In the genomic region with DNA sequence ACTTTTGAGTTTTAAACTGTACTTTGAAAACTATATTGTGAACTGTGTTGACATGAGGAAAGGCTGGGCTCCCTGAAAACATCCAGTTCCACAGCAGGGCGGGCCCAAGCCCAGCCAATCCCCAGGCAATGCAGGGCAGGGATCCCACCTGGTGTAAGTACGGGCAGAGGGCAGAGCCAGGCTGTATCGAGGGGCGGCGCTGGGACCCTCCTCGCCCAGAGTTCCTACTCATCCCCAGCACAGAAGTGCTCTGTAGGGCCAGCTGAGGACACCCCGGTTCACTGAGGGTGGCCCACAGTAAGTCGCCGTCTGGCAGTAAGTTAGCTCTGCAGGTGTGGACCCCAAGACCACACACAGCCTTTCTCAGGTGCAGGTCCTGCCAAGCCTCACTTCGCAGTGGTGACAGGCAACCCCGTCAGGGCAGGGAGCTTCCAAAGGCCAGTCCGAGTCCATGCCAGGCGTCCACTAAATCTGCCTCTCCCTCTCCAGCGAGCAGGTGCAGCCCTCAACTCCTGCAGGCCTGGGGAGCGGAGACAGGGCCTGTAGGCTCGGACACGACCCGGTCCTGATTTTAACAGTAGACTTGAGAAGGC, we compare ENCODE assay signal across 9 cellular contexts. TPM values are rescaled to one million over a fixed set of nuclear protein-coding genes. Genes with fewer than 3 reads are reported as not detected.
DNase-seq lines count a peak whose midpoint lies in the region; ATAC-seq, FAIRE-seq and TF ChIP-seq lines count a peak whose summit lies in the region.
"Had no signal": no experiment of that assay in that cellular context is flagged by ENCODE, and none has a peak within 500 bp of the region (broad histone marks: within the 10 kb centered on the region; RNA-seq: fewer than 3 reads in every experiment).

No MANE protein-coding gene starts in this region.

- 87 to 96% methylated on average over 18 of the region's 18 CpGs for WGBS in pancreas, 2 donors

- no peaks in the 10 kb centered on the region for H3K27me3 Mint-ChIP-seq in Calu3 (ENCODE audit: unreplicated experiment)
- no peaks in the 10 kb centered on the region for H3K27me3 Mint-ChIP-seq in effector memory CD8-positive, alpha-beta T cell

- peaks cover 12% of the 10 kb centered on the region for H3K27me3 ChIP-seq in NT2/D1 (ENCODE audit: insufficient read depth, insufficient read length)
- H3K27me3 ChIP-seq in pancreas = no peaks in the 10 kb centered on the region

- H3K36me3 Mint-ChIP-seq in Calu3 (ENCODE audit: insufficient read depth, unreplicated experiment) = peaks cover 55% of the 10 kb centered on the region
- H3K36me3 Mint-ChIP-seq in effector memory CD8-positive, alpha-beta T cell (ENCODE audit: insufficient read depth) = peaks cover 18% of the 10 kb centered on the region

- H3K9me3 Mint-ChIP-seq in Calu3 (ENCODE audit: low read depth, unreplicated experiment) = no peaks in the 10 kb centered on the region
- no peaks in the 10 kb centered on the region for H3K9me3 Mint-ChIP-seq in effector memory CD8-positive, alpha-beta T cell

- peak overlapping the region; percentile 34 for H3K27ac Mint-ChIP-seq in Calu3 (ENCODE audit: unreplicated experiment)
- H3K27ac Mint-ChIP-seq in effector memory CD8-positive, alpha-beta T cell = peak overlapping the region; percentile 38 to 66

- no peaks in the 10 kb centered on the region for H3K9me3 ChIP-seq in NT2/D1 (ENCODE audit: insufficient read depth, low read length)
- H3K9me3 ChIP-seq in pancreas = no peaks in the 10 kb centered on the region

- TF ChIP-seq CTCF in Calu3 (IDR thresholded peaks at IDR 0.05; ENCODE audit: unreplicated experiment) = no peak
- no peak for TF ChIP-seq CTCF in pancreas (IDR thresholded peaks at IDR 0.05)
- no peak for TF ChIP-seq CTCF in GM10248 (IDR thresholded peaks at IDR 0.05; ENCODE audit: control extremely low read depth, extremely low read depth, low read depth, missing control alignments)
- no peak for TF ChIP-seq CTCF in omental fat pad (IDR thresholded peaks at IDR 0.05)

- intact Hi-C loops in Calu3 (cut with micrococcal nuclease; ENCODE audit: unreplicated experiment) = loop anchor here (10.0 kb wide), 1 partner anchor 138 kb away; the partner anchor contains the start of gene EPS8L2
- intact Hi-C loops in pancreas (cut with DNase I) = no loop called here

- peak overlapping the region in 3 of 4 donors; percentile 39 to 76 (median 44) for H3K27ac ChIP-seq in pancreas

- H3K36me3 ChIP-seq in NT2/D1 (ENCODE audit: insufficient read depth, insufficient read length, low read length) (peaks cover 37% of the 10 kb centered on the region), pancreas (no peaks in the 10 kb centered on the region)

- POLR2A ChIA-PET in GM10248 (lab: Yijun Ruan, JAX) = no interaction called here

- H3K4me3 ChIP-seq in NT2/D1 (ENCODE audit: insufficient read length, low read depth) (peak overlapping the region; percentile 64), pancreas (peak overlapping the region in 1 of 4 donors; percentile 65)

- H3K4me3 Mint-ChIP-seq in Calu3 (ENCODE audit: low read depth, unreplicated experiment) = peak overlapping the region; percentile 71
- peak overlapping the region; percentile 54 for H3K4me3 Mint-ChIP-seq in effector memory CD8-positive, alpha-beta T cell

- DNase-seq in Calu3 (no peak), NT2/D1 (ENCODE audit: low read depth, low spot score) (no peak), pancreas (peak in 2 of 6 donors; percentile 58 to 74), GM10248 (ENCODE audit: extremely low spot score) (no peak), hepatic stellate cell (ENCODE audit: low spot score) (no peak), omental fat pad (ENCODE audit: low spot score) (no peak), NCI-H2081 (lab: John Stamatoyannopoulos, UW) (no peak)
- DNase-seq in effector memory CD8-positive, alpha-beta T cell = no peak
- DNase-seq: erythroblast had no signal

- H3K4me1 ChIP-seq in NT2/D1 (ENCODE audit: insufficient read depth, insufficient read length) (peaks cover 41% of the 10 kb centered on the region), pancreas (peaks cover 0 to 15% (median 5%) of the 10 kb centered on the region in 3 donors)

- H3K4me1 Mint-ChIP-seq in Calu3 (ENCODE audit: low read depth, unreplicated experiment) = no peaks in the 10 kb centered on the region
- peaks cover 0 to 1% of the 10 kb centered on the region in 2 donors for H3K4me1 Mint-ChIP-seq in effector memory CD8-positive, alpha-beta T cell (ENCODE audit: low read depth in 2 of 2)

- FAIRE-seq in pancreas (lab: Jason Lieb, UNC) = no peak

- ATAC-seq in effector memory CD8-positive, alpha-beta T cell (replicated peaks) = no peak
- ATAC-seq in pancreas (no peak), omental fat pad (ENCODE audit: low FRiP score) (no peak)

- CTCF ChIA-PET in Calu3 (lab: Charles Lee) (no interaction called here), GM10248 (lab: Yijun Ruan, JAX) (interaction anchor here (1.2 to 5.8 kb wide), 2 partner anchors 11 to 48 kb away, joined by 3 to 36 read pairs; no protein-coding TSS in a partner anchor)

- no TSS peak for BruUV-seq in Calu3 (replicated peaks; lab: Mats Ljungman, UMichigan)

- H3K9ac ChIP-seq in NT2/D1 (ENCODE audit: insufficient read length, low read depth) = peak overlapping the region; percentile 90

RNA-seq across cellular contexts. Expression of gene RASSF7, which starts 6.4 kb away (rescaled TPM):
- total RNA-seq in Calu3 (2022) (93.3 and 100 TPM in 2 replicates), pancreas (10 to 100 TPM; 17.6 to 35.7 (median 27.9) TPM), omental fat pad (10 to 100 TPM in 3 of 4 donors, 1 to 10 TPM in 1; 9.1 to 31.8 (median 13.4) TPM)
- 100 to 1,000 TPM; 171 to 253 TPM for polyA plus RNA-seq in pancreas

RNA-seq across cellular contexts. Expression of gene LMNTD2, which starts 6.6 kb away (rescaled TPM):
- total RNA-seq in Calu3 (2022) (7.2 and 7.8 TPM in 2 replicates), pancreas (1 to 10 TPM; 2.7 to 6.9 (median 5.6) TPM), omental fat pad (1 to 10 TPM in 3 of 4 donors, under 1 TPM in 1; 0.95 to 5.5 (median 1.7) TPM)
- 10 to 100 TPM; 10.4 to 24.2 TPM for polyA plus RNA-seq in pancreas

RNA-seq across cellular contexts. Expression of gene PHRF1, which starts 9.1 kb away (rescaled TPM):
- 42.3 and 43.2 TPM in 2 replicates for total RNA-seq in Calu3 (2022)
- total RNA-seq in pancreas = 10 to 100 TPM; 11.2 to 17.2 (median 13.1) TPM
- 10 to 100 TPM; 15.6 to 39.3 TPM for polyA plus RNA-seq in pancreas
- total RNA-seq in omental fat pad = 10 to 100 TPM; 14.7 to 34.9 (median 22.4) TPM

RNA-seq across cellular contexts. Expression of gene LRRC56, which starts 29.8 kb away (rescaled TPM):
- total RNA-seq in Calu3 (2022) (2.2 and 2.6 TPM in 2 replicates), pancreas (1 to 10 TPM in 5 of 6 donors, under 1 TPM in 1; 0.98 to 2.0 (median 1.6) TPM), omental fat pad (under 1 TPM in 3 of 4 donors, not detected in 1; 0.24 to 0.38 (median 0.32) TPM)
- 1 to 10 TPM; 5.4 to 7.3 TPM for polyA plus RNA-seq in pancreas

RNA-seq across cellular contexts. Expression of gene HRAS, which starts 31.8 kb away (rescaled TPM):
- total RNA-seq in Calu3 (2022) (42.1 and 47.9 TPM in 2 replicates), pancreas (10 to 100 TPM; 10.4 to 22.6 (median 19.2) TPM), omental fat pad (10 to 100 TPM; 30.1 to 44.9 (median 35.0) TPM)
- 100 to 1,000 TPM; 103 to 130 TPM for polyA plus RNA-seq in pancreas
